Comparison of ENCODE assay signal across 8 cellular contexts in genomic region chr15:78049691-78050440, GRCh38. TPM values are rescaled to one million over a fixed set of nuclear protein-coding genes. Genes with fewer than 3 reads are reported as not detected.
A peak's percentile ranks its signal among the peaks of the same experiment; 100 is the strongest.
DNase-seq lines count a peak whose midpoint lies in the region; ATAC-seq, FAIRE-seq and TF ChIP-seq lines count a peak whose summit lies in the region.

No MANE protein-coding gene starts in this region.

- H3K27me3 ChIP-seq in ACC112 (ENCODE audit: insufficient read depth, low read length) (no peaks in the 10 kb centered on the region), pancreas (no peaks in the 10 kb centered on the region)

- intact Hi-C loops in pancreas (cut with DNase I), result no loop called here

- H3K36me3 ChIP-seq in ACC112 (ENCODE audit: insufficient read depth, low read length) (0 out of 2 replicates have a peak, but pooled peaks cover 8% of the 10 kb centered on the region), pancreas (peaks cover 0 to 8% (median 0%) of the 10 kb centered on the region in 3 donors)

- ATAC-seq in GM19043 (IDR thresholded peaks at IDR 0.05; ENCODE audit: low read depth, unreplicated experiment) (peak; percentile 82), HG03196 (IDR thresholded peaks at IDR 0.05; ENCODE audit: unreplicated experiment) (peak; percentile 53), pancreas (no peak)

- H3K79me2 ChIP-seq in ACC112 (ENCODE audit: control insufficient read depth, insufficient read depth, low read length, unreplicated experiment), result peaks cover 67% of the 10 kb centered on the region

- DNase-seq in activated CD4-positive, alpha-beta T cell treated with anti-CD3 and anti-CD28 coated beads for 4 hours, result peak; percentile 65 to 72
- DNase-seq in fibroblast of peridontal ligament (ENCODE audit: extremely low read depth), result peak; percentile 47
- peak; percentile 46 for DNase-seq in stimulated activated CD8-positive, alpha-beta memory T cell treated with anti-CD3 and anti-CD28 coated beads, Interleukin-12 subunit alpha, Interleukin-12 subunit beta, amount 100 ng/mL, for 4 hours (ENCODE audit: low read depth)
- no peak for DNase-seq in pancreas
- no peak for DNase-seq in NCI-H82 treated with DMSO at 0.1 percent for 48 hours (lab: John Stamatoyannopoulos, UW; ENCODE audit: unreplicated experiment)

- H3K4me3 ChIP-seq in ACC112 (ENCODE audit: low read depth, low read length) (peak overlapping the region; percentile 5; the same call in 1 of the 2 replicates), pancreas (no peak overlapping the region)

- TF ChIP-seq CTCF in pancreas (IDR thresholded peaks at IDR 0.05), result no peak

- H3K9me3 ChIP-seq in pancreas, result no peaks in the 10 kb centered on the region

- H3K4me1 ChIP-seq in ACC112 (ENCODE audit: control insufficient read depth, insufficient read depth, low read length, unreplicated experiment) (peaks cover 52% of the 10 kb centered on the region), pancreas (peaks cover 22 to 46% (median 42%) of the 10 kb centered on the region in 3 donors)

- peak overlapping the region; percentile 66 for H3K27ac ChIP-seq in ACC112 (ENCODE audit: low read depth, low read length)
- no peak overlapping the region for H3K27ac ChIP-seq in pancreas

- no peak for FAIRE-seq in pancreas (lab: Jason Lieb, UNC)

- no peak overlapping the region for H2AFZ ChIP-seq in ACC112 (ENCODE audit: low read length, unreplicated experiment)

- WGBS in pancreas, 2 donors, result 81 to 86% methylated on average over 7 of the region's 7 CpGs

RNA-seq across cellular contexts. Expression of gene TBC1D2B, which starts 27.6 kb away (rescaled TPM):
- 10 to 100 TPM; 16.1 to 35.8 (median 27.0) TPM for total RNA-seq in pancreas
- 10 to 100 TPM; 13.4 to 13.8 TPM for polyA plus RNA-seq in pancreas

RNA-seq across cellular contexts. Expression of gene SH2D7, which starts 42.5 kb away (rescaled TPM):
- total RNA-seq in pancreas, result 1 to 10 TPM in 1 of 6 donors, under 1 TPM in 4, not detected in 1; 0.04 to 1.8 (median 0.14) TPM
- under 1 TPM; 0.15 to 0.19 TPM for polyA plus RNA-seq in pancreas

Comparison
In these comparisons a context has a peak if more than half of its experiments do, and no peak if none do; other contexts are left out.
1. ATAC-seq: peak in GM19043 (single experiment) and HG03196 (single experiment); none in pancreas (0 of 4).
2. DNase-seq: peak in activated CD4-positive, alpha-beta T cell treated with anti-CD3 and anti-CD28 coated beads for 4 hours (2 of 2), fibroblast of peridontal ligament (single experiment) and stimulated activated CD8-positive, alpha-beta memory T cell treated with anti-CD3 and anti-CD28 coated beads, Interleukin-12 subunit alpha, Interleukin-12 subunit beta, amount 100 ng/mL, for 4 hours (single experiment); none in pancreas (0 of 6) and NCI-H82 treated with DMSO at 0.1 percent for 48 hours (single experiment).